Comparison of ENCODE assay signal across 1 cellular context in the genomic region with DNA sequence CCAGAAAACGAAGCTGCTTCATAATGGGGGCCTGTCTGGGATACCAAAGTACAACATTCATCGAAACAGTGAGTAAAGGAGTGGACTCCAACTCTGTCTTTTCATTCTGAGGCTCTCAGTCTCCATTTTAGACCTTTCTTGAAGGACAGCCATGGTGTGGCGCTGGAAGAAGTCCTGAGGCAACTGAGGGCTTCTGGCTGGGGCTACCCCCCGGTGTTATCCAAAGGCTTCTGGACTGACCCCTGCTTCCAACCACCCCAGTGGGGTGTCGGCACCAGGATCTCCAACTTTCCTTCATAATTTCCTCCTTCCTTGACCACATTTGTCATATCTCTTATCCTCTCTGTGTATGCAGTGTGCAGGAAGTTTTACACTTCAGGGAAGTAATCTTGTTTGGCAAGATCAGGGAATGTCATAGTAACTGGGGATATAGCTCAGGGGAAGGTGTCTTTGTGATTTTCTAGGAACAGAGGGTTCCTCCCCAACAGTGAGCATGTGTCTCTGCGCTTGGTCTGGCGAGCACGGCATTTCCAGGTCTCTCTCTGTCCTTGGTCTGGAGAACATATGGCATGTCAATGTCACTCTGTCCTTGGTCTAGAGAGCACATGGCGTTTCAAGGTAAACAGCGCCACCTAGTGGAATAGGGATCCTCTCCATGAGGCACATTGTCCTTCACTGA.
TF ChIP-seq lines count a peak whose summit lies in the region.

No MANE protein-coding gene starts in this region.

TF ChIP-seq in HepG2, 621 proteins besides CTCF, POLR2A, EP300 and RAD21 (continues in another document):
- TF ChIP-seq, protein P1, sequence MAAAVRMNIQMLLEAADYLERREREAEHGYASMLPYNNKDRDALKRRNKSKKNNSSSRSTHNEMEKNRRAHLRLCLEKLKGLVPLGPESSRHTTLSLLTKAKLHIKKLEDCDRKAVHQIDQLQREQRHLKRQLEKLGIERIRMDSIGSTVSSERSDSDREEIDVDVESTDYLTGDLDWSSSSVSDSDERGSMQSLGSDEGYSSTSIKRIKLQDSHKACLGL (CRISPR knock-in tag; IDR thresholded peaks at IDR 0.05), result no peak
- no peak for TF ChIP-seq AGO1 (IDR thresholded peaks at IDR 0.05; ENCODE audit: low read depth, low read length, poor library complexity, severe bottlenecking)
- TF ChIP-seq, protein P2, sequence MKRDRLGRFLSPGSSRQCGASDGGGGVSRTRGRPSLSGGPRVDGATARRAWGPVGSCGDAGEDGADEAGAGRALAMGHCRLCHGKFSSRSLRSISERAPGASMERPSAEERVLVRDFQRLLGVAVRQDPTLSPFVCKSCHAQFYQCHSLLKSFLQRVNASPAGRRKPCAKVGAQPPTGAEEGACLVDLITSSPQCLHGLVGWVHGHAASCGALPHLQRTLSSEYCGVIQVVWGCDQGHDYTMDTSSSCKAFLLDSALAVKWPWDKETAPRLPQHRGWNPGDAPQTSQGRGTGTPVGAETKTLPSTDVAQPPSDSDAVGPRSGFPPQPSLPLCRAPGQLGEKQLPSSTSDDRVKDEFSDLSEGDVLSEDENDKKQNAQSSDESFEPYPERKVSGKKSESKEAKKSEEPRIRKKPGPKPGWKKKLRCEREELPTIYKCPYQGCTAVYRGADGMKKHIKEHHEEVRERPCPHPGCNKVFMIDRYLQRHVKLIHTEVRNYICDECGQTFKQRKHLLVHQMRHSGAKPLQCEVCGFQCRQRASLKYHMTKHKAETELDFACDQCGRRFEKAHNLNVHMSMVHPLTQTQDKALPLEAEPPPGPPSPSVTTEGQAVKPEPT (CRISPR knock-in tag; IDR thresholded peaks at IDR 0.05; ENCODE audit: low read depth), result no peak
- no peak for TF ChIP-seq GABPA (IDR thresholded peaks at IDR 0.05; ENCODE audit: low read depth, low read length)
- no peak for TF ChIP-seq GABPA (CRISPR knock-in tag; IDR thresholded peaks at IDR 0.05; ENCODE audit: low read depth)
- TF ChIP-seq, protein P3, sequence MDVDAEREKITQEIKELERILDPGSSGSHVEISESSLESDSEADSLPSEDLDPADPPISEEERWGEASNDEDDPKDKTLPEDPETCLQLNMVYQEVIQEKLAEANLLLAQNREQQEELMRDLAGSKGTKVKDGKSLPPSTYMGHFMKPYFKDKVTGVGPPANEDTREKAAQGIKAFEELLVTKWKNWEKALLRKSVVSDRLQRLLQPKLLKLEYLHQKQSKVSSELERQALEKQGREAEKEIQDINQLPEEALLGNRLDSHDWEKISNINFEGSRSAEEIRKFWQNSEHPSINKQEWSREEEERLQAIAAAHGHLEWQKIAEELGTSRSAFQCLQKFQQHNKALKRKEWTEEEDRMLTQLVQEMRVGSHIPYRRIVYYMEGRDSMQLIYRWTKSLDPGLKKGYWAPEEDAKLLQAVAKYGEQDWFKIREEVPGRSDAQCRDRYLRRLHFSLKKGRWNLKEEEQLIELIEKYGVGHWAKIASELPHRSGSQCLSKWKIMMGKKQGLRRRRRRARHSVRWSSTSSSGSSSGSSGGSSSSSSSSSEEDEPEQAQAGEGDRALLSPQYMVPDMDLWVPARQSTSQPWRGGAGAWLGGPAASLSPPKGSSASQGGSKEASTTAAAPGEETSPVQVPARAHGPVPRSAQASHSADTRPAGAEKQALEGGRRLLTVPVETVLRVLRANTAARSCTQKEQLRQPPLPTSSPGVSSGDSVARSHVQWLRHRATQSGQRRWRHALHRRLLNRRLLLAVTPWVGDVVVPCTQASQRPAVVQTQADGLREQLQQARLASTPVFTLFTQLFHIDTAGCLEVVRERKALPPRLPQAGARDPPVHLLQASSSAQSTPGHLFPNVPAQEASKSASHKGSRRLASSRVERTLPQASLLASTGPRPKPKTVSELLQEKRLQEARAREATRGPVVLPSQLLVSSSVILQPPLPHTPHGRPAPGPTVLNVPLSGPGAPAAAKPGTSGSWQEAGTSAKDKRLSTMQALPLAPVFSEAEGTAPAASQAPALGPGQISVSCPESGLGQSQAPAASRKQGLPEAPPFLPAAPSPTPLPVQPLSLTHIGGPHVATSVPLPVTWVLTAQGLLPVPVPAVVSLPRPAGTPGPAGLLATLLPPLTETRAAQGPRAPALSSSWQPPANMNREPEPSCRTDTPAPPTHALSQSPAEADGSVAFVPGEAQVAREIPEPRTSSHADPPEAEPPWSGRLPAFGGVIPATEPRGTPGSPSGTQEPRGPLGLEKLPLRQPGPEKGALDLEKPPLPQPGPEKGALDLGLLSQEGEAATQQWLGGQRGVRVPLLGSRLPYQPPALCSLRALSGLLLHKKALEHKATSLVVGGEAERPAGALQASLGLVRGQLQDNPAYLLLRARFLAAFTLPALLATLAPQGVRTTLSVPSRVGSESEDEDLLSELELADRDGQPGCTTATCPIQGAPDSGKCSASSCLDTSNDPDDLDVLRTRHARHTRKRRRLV (CRISPR knock-in tag; IDR thresholded peaks at IDR 0.05), result no peak
- TF ChIP-seq ZNF780A (CRISPR knock-in tag; IDR thresholded peaks at IDR 0.05), result no peak
- no peak for TF ChIP-seq ZNF160 (CRISPR knock-in tag; IDR thresholded peaks at IDR 0.05)
- no peak for TF ChIP-seq TP53 (CRISPR knock-in tag; conservative IDR thresholded peaks at IDR 0.05)
- TF ChIP-seq, protein P4, sequence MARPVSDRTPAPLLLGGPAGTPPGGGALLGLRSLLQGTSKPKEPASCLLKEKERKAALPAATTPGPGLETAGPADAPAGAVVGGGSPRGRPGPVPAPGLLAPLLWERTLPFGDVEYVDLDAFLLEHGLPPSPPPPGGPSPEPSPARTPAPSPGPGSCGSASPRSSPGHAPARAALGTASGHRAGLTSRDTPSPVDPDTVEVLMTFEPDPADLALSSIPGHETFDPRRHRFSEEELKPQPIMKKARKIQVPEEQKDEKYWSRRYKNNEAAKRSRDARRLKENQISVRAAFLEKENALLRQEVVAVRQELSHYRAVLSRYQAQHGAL (CRISPR knock-in tag; IDR thresholded peaks at IDR 0.05; ENCODE audit: not compliant biosample characterization), result no peak
- TF ChIP-seq, protein P5, sequence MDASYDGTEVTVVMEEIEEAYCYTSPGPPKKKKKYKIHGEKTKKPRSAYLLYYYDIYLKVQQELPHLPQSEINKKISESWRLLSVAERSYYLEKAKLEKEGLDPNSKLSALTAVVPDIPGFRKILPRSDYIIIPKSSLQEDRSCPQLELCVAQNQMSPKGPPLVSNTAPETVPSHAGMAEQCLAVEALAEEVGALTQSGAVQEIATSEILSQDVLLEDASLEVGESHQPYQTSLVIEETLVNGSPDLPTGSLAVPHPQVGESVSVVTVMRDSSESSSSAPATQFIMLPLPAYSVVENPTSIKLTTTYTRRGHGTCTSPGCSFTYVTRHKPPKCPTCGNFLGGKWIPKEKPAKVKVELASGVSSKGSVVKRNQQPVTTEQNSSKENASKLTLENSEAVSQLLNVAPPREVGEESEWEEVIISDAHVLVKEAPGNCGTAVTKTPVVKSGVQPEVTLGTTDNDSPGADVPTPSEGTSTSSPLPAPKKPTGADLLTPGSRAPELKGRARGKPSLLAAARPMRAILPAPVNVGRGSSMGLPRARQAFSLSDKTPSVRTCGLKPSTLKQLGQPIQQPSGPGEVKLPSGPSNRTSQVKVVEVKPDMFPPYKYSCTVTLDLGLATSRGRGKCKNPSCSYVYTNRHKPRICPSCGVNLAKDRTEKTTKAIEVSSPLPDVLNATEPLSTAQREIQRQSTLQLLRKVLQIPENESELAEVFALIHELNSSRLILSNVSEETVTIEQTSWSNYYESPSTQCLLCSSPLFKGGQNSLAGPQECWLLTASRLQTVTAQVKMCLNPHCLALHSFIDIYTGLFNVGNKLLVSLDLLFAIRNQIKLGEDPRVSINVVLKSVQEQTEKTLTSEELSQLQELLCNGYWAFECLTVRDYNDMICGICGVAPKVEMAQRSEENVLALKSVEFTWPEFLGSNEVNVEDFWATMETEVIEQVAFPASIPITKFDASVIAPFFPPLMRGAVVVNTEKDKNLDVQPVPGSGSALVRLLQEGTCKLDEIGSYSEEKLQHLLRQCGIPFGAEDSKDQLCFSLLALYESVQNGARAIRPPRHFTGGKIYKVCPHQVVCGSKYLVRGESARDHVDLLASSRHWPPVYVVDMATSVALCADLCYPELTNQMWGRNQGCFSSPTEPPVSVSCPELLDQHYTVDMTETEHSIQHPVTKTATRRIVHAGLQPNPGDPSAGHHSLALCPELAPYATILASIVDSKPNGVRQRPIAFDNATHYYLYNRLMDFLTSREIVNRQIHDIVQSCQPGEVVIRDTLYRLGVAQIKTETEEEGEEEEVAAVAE (CRISPR knock-in tag; IDR thresholded peaks at IDR 0.05; ENCODE audit: borderline replicate concordance), result 0 out of 2 replicates have a peak, but pooled peaks have one; percentile 49
- TF ChIP-seq, protein P6, sequence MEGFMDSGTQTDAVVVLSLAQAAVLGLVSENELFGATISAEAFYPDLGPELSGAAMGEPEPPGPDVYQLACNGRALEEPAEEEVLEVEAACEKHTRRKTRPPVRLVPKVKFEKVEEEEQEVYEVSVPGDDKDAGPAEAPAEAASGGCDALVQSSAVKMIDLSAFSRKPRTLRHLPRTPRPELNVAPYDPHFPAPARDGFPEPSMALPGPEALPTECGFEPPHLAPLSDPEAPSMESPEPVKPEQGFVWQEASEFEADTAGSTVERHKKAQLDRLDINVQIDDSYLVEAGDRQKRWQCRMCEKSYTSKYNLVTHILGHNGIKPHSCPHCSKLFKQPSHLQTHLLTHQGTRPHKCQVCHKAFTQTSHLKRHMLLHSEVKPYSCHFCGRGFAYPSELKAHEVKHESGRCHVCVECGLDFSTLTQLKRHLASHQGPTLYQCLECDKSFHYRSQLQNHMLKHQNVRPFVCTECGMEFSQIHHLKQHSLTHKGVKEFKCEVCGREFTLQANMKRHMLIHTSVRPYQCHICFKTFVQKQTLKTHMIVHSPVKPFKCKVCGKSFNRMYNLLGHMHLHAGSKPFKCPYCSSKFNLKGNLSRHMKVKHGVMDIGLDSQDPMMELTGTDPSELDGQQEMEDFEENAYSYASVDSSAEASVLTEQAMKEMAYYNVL (CRISPR knock-in tag; IDR thresholded peaks at IDR 0.05; ENCODE audit: borderline replicate concordance), result no peak
- TF ChIP-seq, protein P7, sequence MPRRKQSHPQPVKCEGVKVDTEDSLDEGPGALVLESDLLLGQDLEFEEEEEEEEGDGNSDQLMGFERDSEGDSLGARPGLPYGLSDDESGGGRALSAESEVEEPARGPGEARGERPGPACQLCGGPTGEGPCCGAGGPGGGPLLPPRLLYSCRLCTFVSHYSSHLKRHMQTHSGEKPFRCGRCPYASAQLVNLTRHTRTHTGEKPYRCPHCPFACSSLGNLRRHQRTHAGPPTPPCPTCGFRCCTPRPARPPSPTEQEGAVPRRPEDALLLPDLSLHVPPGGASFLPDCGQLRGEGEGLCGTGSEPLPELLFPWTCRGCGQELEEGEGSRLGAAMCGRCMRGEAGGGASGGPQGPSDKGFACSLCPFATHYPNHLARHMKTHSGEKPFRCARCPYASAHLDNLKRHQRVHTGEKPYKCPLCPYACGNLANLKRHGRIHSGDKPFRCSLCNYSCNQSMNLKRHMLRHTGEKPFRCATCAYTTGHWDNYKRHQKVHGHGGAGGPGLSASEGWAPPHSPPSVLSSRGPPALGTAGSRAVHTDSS (CRISPR knock-in tag; conservative IDR thresholded peaks at IDR 0.05), result no peak
- TF ChIP-seq SRF (IDR thresholded peaks at IDR 0.05; ENCODE audit: low read depth, low read length), result no peak
- no peak for TF ChIP-seq ZMYM4 (CRISPR knock-in tag; IDR thresholded peaks at IDR 0.05)
- no peak for TF ChIP-seq ZNF883 (CRISPR knock-in tag; IDR thresholded peaks at IDR 0.05; ENCODE audit: not compliant biosample characterization)
- no peak for TF ChIP-seq CBX1 (IDR thresholded peaks at IDR 0.05; ENCODE audit: low read depth)
- TF ChIP-seq ZKSCAN8 (CRISPR knock-in tag; IDR thresholded peaks at IDR 0.05; ENCODE audit: borderline replicate concordance), result no peak
- peak; percentile 35; the same call in 1 of the 2 replicates for TF ChIP-seq ZNF430 (CRISPR knock-in tag; IDR thresholded peaks at IDR 0.05)
- TF ChIP-seq THAP11 (CRISPR knock-in tag; IDR thresholded peaks at IDR 0.05), result peak; percentile 39; the same call in 1 of the 2 replicates
- no peak for TF ChIP-seq AGO2 (optimal IDR thresholded peaks at IDR 0.05; ENCODE audit: low read depth, low read length)
- no peak for TF ChIP-seq ZNF75D (CRISPR knock-in tag; IDR thresholded peaks at IDR 0.05; ENCODE audit: borderline replicate concordance)
- TF ChIP-seq ZNF720 (CRISPR knock-in tag; IDR thresholded peaks at IDR 0.05), result no peak
- TF ChIP-seq HOXA7 (CRISPR knock-in tag; IDR thresholded peaks at IDR 0.05), result no peak
- TF ChIP-seq POLR2AphosphoS5 (IDR thresholded peaks at IDR 0.05; ENCODE audit: low read depth, low read length), result no peak
- TF ChIP-seq FOXO1 (CRISPR knock-in tag; IDR thresholded peaks at IDR 0.05), result no peak
- no peak for TF ChIP-seq ZNF737 (CRISPR knock-in tag; IDR thresholded peaks at IDR 0.05; ENCODE audit: borderline replicate concordance)
- TF ChIP-seq, protein P8, sequence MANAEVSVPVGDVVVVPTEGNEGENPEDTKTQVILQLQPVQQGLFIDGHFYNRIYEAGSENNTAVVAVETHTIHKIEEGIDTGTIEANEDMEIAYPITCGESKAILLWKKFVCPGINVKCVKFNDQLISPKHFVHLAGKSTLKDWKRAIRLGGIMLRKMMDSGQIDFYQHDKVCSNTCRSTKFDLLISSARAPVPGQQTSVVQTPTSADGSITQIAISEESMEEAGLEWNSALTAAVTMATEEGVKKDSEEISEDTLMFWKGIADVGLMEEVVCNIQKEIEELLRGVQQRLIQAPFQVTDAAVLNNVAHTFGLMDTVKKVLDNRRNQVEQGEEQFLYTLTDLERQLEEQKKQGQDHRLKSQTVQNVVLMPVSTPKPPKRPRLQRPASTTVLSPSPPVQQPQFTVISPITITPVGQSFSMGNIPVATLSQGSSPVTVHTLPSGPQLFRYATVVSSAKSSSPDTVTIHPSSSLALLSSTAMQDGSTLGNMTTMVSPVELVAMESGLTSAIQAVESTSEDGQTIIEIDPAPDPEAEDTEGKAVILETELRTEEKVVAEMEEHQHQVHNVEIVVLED (CRISPR knock-in tag; IDR thresholded peaks at IDR 0.05; ENCODE audit: borderline replicate concordance), result no peak
- TF ChIP-seq, protein P9, sequence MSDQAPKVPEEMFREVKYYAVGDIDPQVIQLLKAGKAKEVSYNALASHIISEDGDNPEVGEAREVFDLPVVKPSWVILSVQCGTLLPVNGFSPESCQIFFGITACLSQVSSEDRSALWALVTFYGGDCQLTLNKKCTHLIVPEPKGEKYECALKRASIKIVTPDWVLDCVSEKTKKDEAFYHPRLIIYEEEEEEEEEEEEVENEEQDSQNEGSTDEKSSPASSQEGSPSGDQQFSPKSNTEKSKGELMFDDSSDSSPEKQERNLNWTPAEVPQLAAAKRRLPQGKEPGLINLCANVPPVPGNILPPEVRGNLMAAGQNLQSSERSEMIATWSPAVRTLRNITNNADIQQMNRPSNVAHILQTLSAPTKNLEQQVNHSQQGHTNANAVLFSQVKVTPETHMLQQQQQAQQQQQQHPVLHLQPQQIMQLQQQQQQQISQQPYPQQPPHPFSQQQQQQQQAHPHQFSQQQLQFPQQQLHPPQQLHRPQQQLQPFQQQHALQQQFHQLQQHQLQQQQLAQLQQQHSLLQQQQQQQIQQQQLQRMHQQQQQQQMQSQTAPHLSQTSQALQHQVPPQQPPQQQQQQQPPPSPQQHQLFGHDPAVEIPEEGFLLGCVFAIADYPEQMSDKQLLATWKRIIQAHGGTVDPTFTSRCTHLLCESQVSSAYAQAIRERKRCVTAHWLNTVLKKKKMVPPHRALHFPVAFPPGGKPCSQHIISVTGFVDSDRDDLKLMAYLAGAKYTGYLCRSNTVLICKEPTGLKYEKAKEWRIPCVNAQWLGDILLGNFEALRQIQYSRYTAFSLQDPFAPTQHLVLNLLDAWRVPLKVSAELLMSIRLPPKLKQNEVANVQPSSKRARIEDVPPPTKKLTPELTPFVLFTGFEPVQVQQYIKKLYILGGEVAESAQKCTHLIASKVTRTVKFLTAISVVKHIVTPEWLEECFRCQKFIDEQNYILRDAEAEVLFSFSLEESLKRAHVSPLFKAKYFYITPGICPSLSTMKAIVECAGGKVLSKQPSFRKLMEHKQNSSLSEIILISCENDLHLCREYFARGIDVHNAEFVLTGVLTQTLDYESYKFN (CRISPR knock-in tag; conservative IDR thresholded peaks at IDR 0.05), result 0 out of 2 replicates have a peak, but pooled peaks have one; percentile 23
- no peak for TF ChIP-seq CREB1 (IDR thresholded peaks at IDR 0.05)
- TF ChIP-seq CREB1 (CRISPR knock-in tag; IDR thresholded peaks at IDR 0.05), result no peak; the same call in 1 of the 2 replicates
- TF ChIP-seq NPAS2 (CRISPR knock-in tag; IDR thresholded peaks at IDR 0.05; ENCODE audit: borderline replicate concordance), result no peak
- no peak for TF ChIP-seq SYNCRIP (IDR thresholded peaks at IDR 0.05; ENCODE audit: insufficient read depth, low read depth, low read length)
